Comparison of ENCODE assay signal across 8 cellular contexts in the genomic region with DNA sequence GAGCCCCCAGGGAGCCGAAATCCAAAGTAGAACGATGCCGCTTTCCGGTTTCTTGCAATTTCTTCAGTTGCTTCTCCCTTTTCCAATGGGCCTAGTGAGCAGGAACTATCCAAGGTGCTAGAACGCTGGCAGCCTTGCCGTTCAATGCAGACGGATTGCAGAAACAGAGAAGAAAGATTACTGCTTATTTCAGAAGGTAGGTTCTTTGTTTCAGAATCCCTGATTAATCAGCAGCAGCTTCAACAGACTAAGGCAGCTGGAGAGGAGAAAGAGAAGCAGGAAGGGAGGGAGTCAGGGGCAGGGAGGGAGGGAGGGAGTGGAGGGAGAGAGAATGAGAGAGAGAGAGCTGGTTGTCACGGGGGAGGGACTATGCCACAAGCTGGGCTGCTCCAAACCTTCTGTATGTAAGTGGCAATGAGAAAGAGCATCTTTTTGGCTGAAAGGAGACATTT. TPM values are rescaled to one million over a fixed set of nuclear protein-coding genes. Genes with fewer than 3 reads are reported as not detected.
DNase-seq lines count a peak whose midpoint lies in the region; ATAC-seq and TF ChIP-seq lines count a peak whose summit lies in the region.
"Had no signal": no experiment of that assay in that cellular context is flagged by ENCODE, and none has a peak within 500 bp of the region (broad histone marks: within the 10 kb centered on the region; RNA-seq: fewer than 3 reads in every experiment).

No MANE protein-coding gene starts in this region.

- no peak overlapping the region for H3K4me3 ChIP-seq in astrocyte of the spinal cord (ENCODE audit: low read depth, low read length)
- no peak overlapping the region for H3K4me3 ChIP-seq in liver (ENCODE audit: low read depth in 1 of 3, low read length in 3 of 3)
- H3K4me3 ChIP-seq: PC-9 had no signal

- peaks cover 3% of the 10 kb centered on the region; the same call in 1 of the 2 replicates for H3K27me3 Mint-ChIP-seq in HFFc6 (ENCODE audit: insufficient read depth)

- no peaks in the 10 kb centered on the region for H3K4me1 Mint-ChIP-seq in HFFc6 (ENCODE audit: low read depth)

- no peak for TF ChIP-seq CTCF in HFFc6 (IDR thresholded peaks at IDR 0.05)
- no peak for TF ChIP-seq CTCF in astrocyte of the spinal cord (IDR thresholded peaks at IDR 0.05; ENCODE audit: low read depth, low read length)
- no peak for TF ChIP-seq CTCF in liver (IDR thresholded peaks at IDR 0.05; ENCODE audit: low read depth, low read length, missing input control)
- TF ChIP-seq CTCF in GM13976 (IDR thresholded peaks at IDR 0.05; ENCODE audit: borderline replicate concordance, control extremely low read depth, extremely low read depth, insufficient read depth, missing control alignments): no peak

- in situ Hi-C loops in astrocyte of the spinal cord (cut with HindIII; ENCODE audit: low sequenced_read_pairs): no loop called here
- in situ Hi-C loops in GM13976 (cut with MboI; ENCODE audit: low sequenced_read_pairs, unreplicated experiment): no loop called here

- no peak for TF ChIP-seq RAD21 in liver (IDR thresholded peaks at IDR 0.05)

- H3K36me3 Mint-ChIP-seq in HFFc6 (ENCODE audit: low read depth): no peaks in the 10 kb centered on the region

- no peak overlapping the region for H3K27ac ChIP-seq in liver (ENCODE audit: low read depth in 1 of 2, low read length in 2 of 2)
- H3K27ac ChIP-seq: PC-9 had no signal

- no peaks in the 10 kb centered on the region for H3K9me3 ChIP-seq in liver (ENCODE audit: control insufficient read depth in 4 of 4, low read length in 3 of 4)

- H3K36me3 ChIP-seq in liver (ENCODE audit: control insufficient read depth in 4 of 4, insufficient read depth in 3 of 4, low read depth in 1 of 4, low read length in 3 of 4): no peaks in the 10 kb centered on the region

- H3K9ac ChIP-seq in liver (ENCODE audit: low read depth in 1 of 2, low read length in 2 of 2): no peak overlapping the region

- H3K9me3 Mint-ChIP-seq in HFFc6: no peaks in the 10 kb centered on the region

- peak; percentile 38 for DNase-seq in HFFc6
- peak; percentile 50 for DNase-seq in NCI-H2171 (lab: John Stamatoyannopoulos, UW)
- peak; percentile 74 for DNase-seq in astrocyte of the spinal cord (ENCODE audit: low read depth, low spot score)
- DNase-seq in GM13976 (ENCODE audit: low spot score): no peak
- no peak for DNase-seq in NCI-H1930 (lab: John Stamatoyannopoulos, UW)

- no peaks in the 10 kb centered on the region for H3K27me3 ChIP-seq in liver (ENCODE audit: control insufficient read depth in 4 of 4, insufficient read depth in 4 of 4, low read length in 3 of 4)

- ATAC-seq in GM19452 (IDR thresholded peaks at IDR 0.05; ENCODE audit: unreplicated experiment): no peak

- no peak overlapping the region for H3K27ac Mint-ChIP-seq in HFFc6

- 19% methylated on average over 8 of the region's 8 CpGs for WGBS in liver

- no peaks in the 10 kb centered on the region for H3K4me1 ChIP-seq in liver (ENCODE audit: control insufficient read depth in 4 of 4, insufficient read depth in 4 of 4, low read length in 3 of 4)

- H3K4me3 Mint-ChIP-seq in HFFc6: no peak overlapping the region

TF ChIP-seq in liver, 16 proteins besides CTCF, POLR2A, EP300 and RAD21:
- TF ChIP-seq, protein P1, sequence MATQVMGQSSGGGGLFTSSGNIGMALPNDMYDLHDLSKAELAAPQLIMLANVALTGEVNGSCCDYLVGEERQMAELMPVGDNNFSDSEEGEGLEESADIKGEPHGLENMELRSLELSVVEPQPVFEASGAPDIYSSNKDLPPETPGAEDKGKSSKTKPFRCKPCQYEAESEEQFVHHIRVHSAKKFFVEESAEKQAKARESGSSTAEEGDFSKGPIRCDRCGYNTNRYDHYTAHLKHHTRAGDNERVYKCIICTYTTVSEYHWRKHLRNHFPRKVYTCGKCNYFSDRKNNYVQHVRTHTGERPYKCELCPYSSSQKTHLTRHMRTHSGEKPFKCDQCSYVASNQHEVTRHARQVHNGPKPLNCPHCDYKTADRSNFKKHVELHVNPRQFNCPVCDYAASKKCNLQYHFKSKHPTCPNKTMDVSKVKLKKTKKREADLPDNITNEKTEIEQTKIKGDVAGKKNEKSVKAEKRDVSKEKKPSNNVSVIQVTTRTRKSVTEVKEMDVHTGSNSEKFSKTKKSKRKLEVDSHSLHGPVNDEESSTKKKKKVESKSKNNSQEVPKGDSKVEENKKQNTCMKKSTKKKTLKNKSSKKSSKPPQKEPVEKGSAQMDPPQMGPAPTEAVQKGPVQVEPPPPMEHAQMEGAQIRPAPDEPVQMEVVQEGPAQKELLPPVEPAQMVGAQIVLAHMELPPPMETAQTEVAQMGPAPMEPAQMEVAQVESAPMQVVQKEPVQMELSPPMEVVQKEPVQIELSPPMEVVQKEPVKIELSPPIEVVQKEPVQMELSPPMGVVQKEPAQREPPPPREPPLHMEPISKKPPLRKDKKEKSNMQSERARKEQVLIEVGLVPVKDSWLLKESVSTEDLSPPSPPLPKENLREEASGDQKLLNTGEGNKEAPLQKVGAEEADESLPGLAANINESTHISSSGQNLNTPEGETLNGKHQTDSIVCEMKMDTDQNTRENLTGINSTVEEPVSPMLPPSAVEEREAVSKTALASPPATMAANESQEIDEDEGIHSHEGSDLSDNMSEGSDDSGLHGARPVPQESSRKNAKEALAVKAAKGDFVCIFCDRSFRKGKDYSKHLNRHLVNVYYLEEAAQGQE (IDR thresholded peaks at IDR 0.05): peak; percentile 94
- TF ChIP-seq JUND (IDR thresholded peaks at IDR 0.05): no peak

RNA-seq across cellular contexts. Expression of a gene that starts 0.6 kb away (rescaled TPM):
- not detected for total RNA-seq in HFFc6 (2021; fragmentation: NEBNext Ultra II Directional; extraction: Animal tissue kit (Norgen Biotek cat#: 25700))
- not detected for total RNA-seq in liver
- not detected for polyA plus RNA-seq in liver

Comparison
In these comparisons a context has a peak if more than half of its experiments do, and no peak if none do; other contexts are left out.
1. DNase-seq: peak in HFFc6 (single experiment), NCI-H2171 (single experiment) and astrocyte of the spinal cord (single experiment); none in GM13976 (single experiment) and NCI-H1930 (0 of 2).